In genomic region chr9:137256839-137257238, GRCh38 we compare ENCODE assay signal across 1 cellular context.
TF ChIP-seq lines count a peak whose summit lies in the region.

No MANE protein-coding gene starts in this region.

TF ChIP-seq in GM23338, 12 proteins besides CTCF, POLR2A, EP300 and RAD21:
- TF ChIP-seq ZNF114 (CRISPR knock-in tag; IDR thresholded peaks at IDR 0.05) = no peak
- no peak for TF ChIP-seq CREB1 (CRISPR knock-in tag; IDR thresholded peaks at IDR 0.05; ENCODE audit: low read depth)
- no peak for TF ChIP-seq ETS1 (IDR thresholded peaks at IDR 0.05)
- TF ChIP-seq EZH2phosphoT487 (IDR thresholded peaks at IDR 0.05; ENCODE audit: unreplicated experiment) = no peak
- no peak for TF ChIP-seq NANOG (IDR thresholded peaks at IDR 0.05; ENCODE audit: borderline replicate concordance)
- no peak for TF ChIP-seq EZH2 (IDR thresholded peaks at IDR 0.05; ENCODE audit: low read depth, unreplicated experiment)
- TF ChIP-seq JUNB (IDR thresholded peaks at IDR 0.05; ENCODE audit: unreplicated experiment) = no peak
- no peak for TF ChIP-seq ZNF331 (CRISPR knock-in tag; IDR thresholded peaks at IDR 0.05; ENCODE audit: low read depth)
- TF ChIP-seq STAT1 (IDR thresholded peaks at IDR 0.05; ENCODE audit: unreplicated experiment) = no peak
- no peak for TF ChIP-seq ZNF462 (CRISPR knock-in tag; IDR thresholded peaks at IDR 0.05)
- TF ChIP-seq REST (IDR thresholded peaks at IDR 0.05; ENCODE audit: unreplicated experiment) = no peak
- TF ChIP-seq POLR2AphosphoS5 (IDR thresholded peaks at IDR 0.05; ENCODE audit: low read depth) = no peak
